Comparison of ENCODE assay signal across 9 cellular contexts in genomic region chr18:5543036-5543671, GRCh38. TPM values are rescaled to one million over a fixed set of nuclear protein-coding genes. Genes with fewer than 3 reads are reported as not detected.
DNase-seq lines count a peak whose midpoint lies in the region; ATAC-seq and TF ChIP-seq lines count a peak whose summit lies in the region.
"Had no signal": no experiment of that assay in that cellular context is flagged by ENCODE, and none has a peak within 500 bp of the region (broad histone marks: within the 10 kb centered on the region; RNA-seq: fewer than 3 reads in every experiment).

No MANE protein-coding gene starts in this region.

- no peak overlapping the region for H3K27ac Mint-ChIP-seq in endothelial cell (ENCODE audit: unreplicated experiment)
- H3K27ac Mint-ChIP-seq: stimulated activated naive CD8-positive, alpha-beta T cell treated with anti-CD3 and anti-CD28 coated beads, Interleukin-15, Interleukin-2, amounts not matched to agents 100 ng/mL and 50 ng/mL, for 24 hours had no signal

- no peak overlapping the region for H3K4me3 ChIP-seq in mucosa of descending colon

- H3K36me3 ChIP-seq in mucosa of descending colon (ENCODE audit: low read depth): no peaks in the 10 kb centered on the region

- peaks cover 5% of the 10 kb centered on the region for H3K4me1 Mint-ChIP-seq in endothelial cell (ENCODE audit: unreplicated experiment)

- DNase-seq in stimulated activated CD4-positive, alpha-beta T cell treated with anti-CD3 and anti-CD28 coated beads, Interleukin-15, amount 100 ng/mL, for 24 hours: peak; percentile 2
- no peak for DNase-seq in stimulated activated CD4-positive, alpha-beta T cell treated with anti-CD3 and anti-CD28 coated beads, Interleukin-1b, Interleukin-23, amount 100 ng/mL, for 48 hours
- DNase-seq in endothelial cell (ENCODE audit: low spot score) (peak; percentile 39), mucosa of descending colon (peak in 1 of 3 donors; percentile 3), SKM-1 treated with dmso at 0.1 percent for 144 hours (lab: John Stamatoyannopoulos, UW; ENCODE audit: unreplicated experiment) (no peak), NCI-H1092 treated with DMSO at 0.1 percent for 48 hours (lab: John Stamatoyannopoulos, UW) (no peak)

- no peaks in the 10 kb centered on the region for H3K27me3 Mint-ChIP-seq in endothelial cell (ENCODE audit: unreplicated experiment)

- ATAC-seq in mucosa of descending colon (peak; percentile 55), HG03139 (IDR thresholded peaks at IDR 0.05; ENCODE audit: unreplicated experiment) (no peak), HG02970 (IDR thresholded peaks at IDR 0.05; ENCODE audit: low FRiP score, unreplicated experiment) (no peak)

- peak overlapping the region; percentile 89 for H3K4me3 Mint-ChIP-seq in endothelial cell (ENCODE audit: unreplicated experiment)
- H3K4me3 Mint-ChIP-seq: stimulated activated naive CD8-positive, alpha-beta T cell treated with anti-CD3 and anti-CD28 coated beads, Interleukin-15, Interleukin-2, amounts not matched to agents 100 ng/mL and 50 ng/mL, for 24 hours had no signal

- no peak for TF ChIP-seq CTCF in endothelial cell (IDR thresholded peaks at IDR 0.05; ENCODE audit: unreplicated experiment)
- TF ChIP-seq CTCF in mucosa of descending colon (IDR thresholded peaks at IDR 0.05): no peak

- no peaks in the 10 kb centered on the region for H3K9me3 Mint-ChIP-seq in endothelial cell (ENCODE audit: unreplicated experiment)
- H3K9me3 Mint-ChIP-seq: stimulated activated naive CD8-positive, alpha-beta T cell treated with anti-CD3 and anti-CD28 coated beads, Interleukin-15, Interleukin-2, amounts not matched to agents 100 ng/mL and 50 ng/mL, for 24 hours had no signal

- peaks cover 5% of the 10 kb centered on the region for H3K4me1 ChIP-seq in mucosa of descending colon (ENCODE audit: low read depth)

- no peaks in the 10 kb centered on the region for H3K9me3 ChIP-seq in mucosa of descending colon

- H3K36me3 Mint-ChIP-seq in endothelial cell (ENCODE audit: low read depth, unreplicated experiment): no peaks in the 10 kb centered on the region

- intact Hi-C loops in mucosa of descending colon (cut with DNase I, micrococcal nuclease): no loop called here

RNA-seq across cellular contexts. Expression of gene EPB41L3, which starts 0.6 kb away (rescaled TPM):
- total RNA-seq in endothelial cell (ENCODE audit: unreplicated experiment) (16.8 TPM), mucosa of descending colon (10 to 100 TPM; 83.3 to 98.9 (median 97.3) TPM)

Comparison
In these comparisons a context has a peak if more than half of its experiments do, and no peak if none do; other contexts are left out.
1. DNase-seq: peak in stimulated activated CD4-positive, alpha-beta T cell treated with anti-CD3 and anti-CD28 coated beads, Interleukin-15, amount 100 ng/mL, for 24 hours (single experiment) and endothelial cell (single experiment); none in stimulated activated CD4-positive, alpha-beta T cell treated with anti-CD3 and anti-CD28 coated beads, Interleukin-1b, Interleukin-23, amount 100 ng/mL, for 48 hours (single experiment), SKM-1 treated with dmso at 0.1 percent for 144 hours (single experiment) and NCI-H1092 treated with DMSO at 0.1 percent for 48 hours (single experiment).